ENCODE assay signal across 8 cellular contexts in the genomic region with DNA sequence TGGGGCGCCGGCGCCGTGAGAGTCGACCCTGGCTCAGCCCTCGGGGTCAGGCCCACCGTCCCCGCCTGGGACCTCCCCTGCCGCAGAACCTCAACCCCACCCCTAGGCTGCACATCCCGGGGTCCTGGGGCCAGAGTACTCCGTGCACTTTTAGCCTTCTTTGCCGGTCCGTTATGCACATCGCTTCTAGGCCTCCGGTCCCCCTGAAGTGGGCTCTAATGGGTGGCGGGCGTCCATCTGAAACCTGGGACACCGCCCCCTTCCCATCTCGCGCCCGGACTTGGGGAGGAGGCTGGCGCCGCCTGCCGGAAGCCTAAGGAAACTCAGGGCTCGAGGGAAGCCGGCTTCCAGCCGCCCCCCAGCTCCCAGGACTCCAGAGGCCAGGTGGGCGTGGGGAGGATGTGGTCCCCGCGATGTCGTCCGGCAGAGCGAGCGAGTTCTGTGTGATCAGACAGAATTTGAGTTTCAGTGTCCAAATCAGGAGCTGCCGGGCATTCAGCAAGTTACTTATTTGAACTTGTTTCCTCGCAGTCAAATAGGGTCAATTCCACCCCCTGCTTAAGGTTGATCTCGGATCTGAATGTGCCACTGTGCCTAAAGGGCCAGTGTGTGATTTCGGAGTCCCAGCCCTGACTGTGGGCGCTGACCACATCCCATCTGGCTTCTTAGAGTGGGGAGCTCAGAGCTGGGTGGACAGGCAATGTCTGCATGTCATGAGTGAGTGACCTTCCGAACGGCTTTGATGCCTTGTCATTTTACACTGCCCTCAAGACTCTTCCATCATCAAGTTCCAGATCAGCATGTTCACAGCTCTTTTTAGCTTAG. TPM values are rescaled to one million over a fixed set of nuclear protein-coding genes. Genes with fewer than 3 reads are reported as not detected.
A peak's percentile ranks its signal among the peaks of the same experiment; 100 is the strongest.
DNase-seq lines count a peak whose midpoint lies in the region; ATAC-seq, FAIRE-seq and TF ChIP-seq lines count a peak whose summit lies in the region.

No MANE protein-coding gene starts in this region.

- no TSS peak for BruUV-seq in PC-3 (replicated peaks; lab: Mats Ljungman, UMichigan)

- H3K79me2 ChIP-seq in PC-3 (ENCODE audit: low read length), result no peaks in the 10 kb centered on the region

- no peaks in the 10 kb centered on the region for H3F3A ChIP-seq in PC-3 (ENCODE audit: low read length, unreplicated experiment)

- POLR2A ChIA-PET in PC-3 (lab: Charles Lee; ENCODE audit: unreplicated experiment), result no interaction called here

- CTCF ChIA-PET in PC-3 (lab: Charles Lee), result interaction anchor here (0.6 to 1.2 kb wide), 3 partner anchors 39 to 248 kb away, joined by 3 read pairs; no protein-coding TSS in a partner anchor

- no peaks in the 10 kb centered on the region for H3K9me2 ChIP-seq in PC-3 (replicated peaks; ENCODE audit: low read length)

- FAIRE-seq in RCC 7860 (lab: Jason Lieb, UNC), result no peak

- in situ Hi-C loops in GM13976 (cut with MboI; ENCODE audit: low sequenced_read_pairs, unreplicated experiment), result no loop called here

- H2AFZ ChIP-seq in PC-3 (ENCODE audit: low read length), result peak overlapping the region; percentile 95

- peak overlapping the region; percentile 72 for H3K4me3 ChIP-seq in PC-3 (ENCODE audit: low read length)
- H3K4me3 ChIP-seq in ascending aorta, result peak overlapping the region; percentile 62
- peak overlapping the region; percentile 66 for H3K4me3 ChIP-seq in iPS-18c (ENCODE audit: insufficient read depth, low read depth, low read length)

- no peaks in the 10 kb centered on the region for H3K36me3 ChIP-seq in PC-3 (ENCODE audit: low read depth, low read length)
- H3K36me3 ChIP-seq in ascending aorta, result no peaks in the 10 kb centered on the region

- H3K9me3 ChIP-seq in PC-3 (ENCODE audit: low read length), result no peaks in the 10 kb centered on the region
- no peaks in the 10 kb centered on the region for H3K9me3 ChIP-seq in ascending aorta
- H3K9me3 ChIP-seq in iPS-18c (ENCODE audit: control insufficient read depth, insufficient read depth, low read length), result no peaks in the 10 kb centered on the region

- no peak overlapping the region; the same call in 1 of the 2 replicates for H3K9ac ChIP-seq in PC-3 (ENCODE audit: low read length)

- no peak for ATAC-seq in PC-3

- H3K4me2 ChIP-seq in PC-3 (ENCODE audit: low read length), result peak overlapping the region; percentile 92

- H3K27me3 ChIP-seq in PC-3 (ENCODE audit: low read length) (no peaks in the 10 kb centered on the region), ascending aorta (peaks cover 3% of the 10 kb centered on the region)

- DNase-seq in AG09319 (ENCODE audit: extremely low read depth, low read depth) (no peak), GM13976 (ENCODE audit: low spot score) (peak; percentile 67), PC-3 (peak; percentile 50), ascending aorta (ENCODE audit: low spot score in 2 of 2) (peak in 1 of 2 donors; percentile 65), GM19238 (ENCODE audit: insufficient read length, low spot score) (no peak), RCC 7860 (ENCODE audit: low spot score) (no peak)
- DNase-seq in stimulated activated CD4-positive, alpha-beta T cell treated with anti-CD3 and anti-CD28 coated beads, Interleukin-1b, Interleukin-23, amount 100 ng/mL, for 48 hours, result peak; percentile 32

- intact Hi-C loops in PC-3 (cut with micrococcal nuclease) (no loop called here), ascending aorta (cut with DNase I) (loop anchor here (5.0 kb wide), 3 partner anchors 61 to 226 kb away; a partner anchor contains a TSS)

- H3K27ac ChIP-seq in PC-3 (ENCODE audit: low read length), result no peak overlapping the region
- no peak overlapping the region for H3K27ac ChIP-seq in ascending aorta

- H3K4me1 ChIP-seq in PC-3 (ENCODE audit: insufficient read depth, low read length) (peaks cover 21% of the 10 kb centered on the region), ascending aorta (peaks cover 13 to 14% of the 10 kb centered on the region in 2 donors)

- peak; percentile 78 for TF ChIP-seq CTCF in AG09319 (IDR thresholded peaks at IDR 0.05; ENCODE audit: low read depth, low read length)
- TF ChIP-seq CTCF in GM13976 (IDR thresholded peaks at IDR 0.05; ENCODE audit: borderline replicate concordance, control extremely low read depth, extremely low read depth, insufficient read depth, missing control alignments), result peak; percentile 45
- TF ChIP-seq CTCF in PC-3 (conservative IDR thresholded peaks at IDR 0.05; ENCODE audit: low read depth, low read length), result peak; percentile 93
- TF ChIP-seq CTCF in ascending aorta (IDR thresholded peaks at IDR 0.05), result peak; percentile 27 to 60 (median 50)

- no peaks in the 10 kb centered on the region for H4K20me1 ChIP-seq in PC-3 (ENCODE audit: low read length)

RNA-seq across cellular contexts. Expression of a gene that starts 47.6 kb away (rescaled TPM):
- not detected in 2 replicates for total RNA-seq in PC-3 (2014; rRNA removed)
- not detected for total RNA-seq in ascending aorta

Comparison
In these comparisons a context has a peak if more than half of its experiments do, and no peak if none do; other contexts are left out.
1. DNase-seq: peak in GM13976 (single experiment), PC-3 (single experiment) and stimulated activated CD4-positive, alpha-beta T cell treated with anti-CD3 and anti-CD28 coated beads, Interleukin-1b, Interleukin-23, amount 100 ng/mL, for 48 hours (single experiment); none in AG09319 (single experiment), GM19238 (single experiment) and RCC 7860 (single experiment).
2. Peak in every context shown above with its lines, with median percentiles within 50 percentile points of each other: CTCF ChIP-seq and H3K4me3 ChIP-seq.